In the genomic region with DNA sequence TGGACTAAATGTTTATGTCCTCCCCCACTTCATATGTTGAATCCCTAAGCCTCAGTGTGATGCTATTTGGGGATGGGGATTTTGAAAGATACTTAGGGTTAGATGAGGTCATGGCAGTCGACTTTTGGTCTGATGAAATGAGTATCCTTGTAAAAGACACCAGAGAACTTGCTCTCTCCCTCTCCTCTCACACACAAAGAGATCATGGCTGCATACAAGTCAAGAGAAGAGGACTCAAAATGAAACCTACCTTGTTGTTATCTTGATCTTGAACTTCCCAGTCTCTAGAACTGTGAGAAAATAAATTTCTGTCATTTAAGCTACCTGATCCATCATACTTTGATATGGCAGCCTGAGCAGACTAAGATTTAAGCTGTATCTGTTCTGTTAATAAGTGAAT, we compare ENCODE assay signal across 16 cellular contexts.
"Had no signal": no experiment of that assay in that cellular context is flagged by ENCODE, and none has a peak within 500 bp of the region (broad histone marks: within the 10 kb centered on the region; RNA-seq: fewer than 3 reads in every experiment).

No MANE protein-coding gene starts in this region.

- DNase-seq: activated CD4-positive, alpha-beta T cell treated with anti-CD3 and anti-CD28 coated beads for 4 hours; activated CD8-positive, alpha-beta memory T cell treated with anti-CD3 and anti-CD28 coated beads, Interleukin-2, amount 50 U/mL, for 48 hours; activated CD8-positive, alpha-beta T cell treated with anti-CD3 and anti-CD28 coated beads, Interleukin-2, amount 10 ng/mL, durations not matched to agents 7 days and 5 days; activated naive CD4-positive, alpha-beta T cell; aorta; dermis blood vessel endothelial cell; endodermal cell; erythroblast; immature natural killer cell; left cardiac atrium; naive B cell; stimulated activated CD4-positive, alpha-beta T cell treated with anti-CD3 and anti-CD28 coated beads, Interleukin-4, amount 100 ng/mL, for 4 hours; thyroid gland; WERI-Rb-1 had no signal

- H3K27me3 ChIP-seq: breast epithelium, thyroid gland had no signal

- ATAC-seq: activated CD8-positive, alpha-beta T cell treated with anti-CD3 and anti-CD28 coated beads, Interleukin-2, amount 10 ng/mL, durations not matched to agents 7 days and 5 days; left cardiac atrium had no signal

- H3K36me3 ChIP-seq: breast epithelium, thyroid gland, WERI-Rb-1 had no signal

- H3K4me3 ChIP-seq: breast epithelium, skin epidermis, thyroid gland had no signal
